In the genomic region with DNA sequence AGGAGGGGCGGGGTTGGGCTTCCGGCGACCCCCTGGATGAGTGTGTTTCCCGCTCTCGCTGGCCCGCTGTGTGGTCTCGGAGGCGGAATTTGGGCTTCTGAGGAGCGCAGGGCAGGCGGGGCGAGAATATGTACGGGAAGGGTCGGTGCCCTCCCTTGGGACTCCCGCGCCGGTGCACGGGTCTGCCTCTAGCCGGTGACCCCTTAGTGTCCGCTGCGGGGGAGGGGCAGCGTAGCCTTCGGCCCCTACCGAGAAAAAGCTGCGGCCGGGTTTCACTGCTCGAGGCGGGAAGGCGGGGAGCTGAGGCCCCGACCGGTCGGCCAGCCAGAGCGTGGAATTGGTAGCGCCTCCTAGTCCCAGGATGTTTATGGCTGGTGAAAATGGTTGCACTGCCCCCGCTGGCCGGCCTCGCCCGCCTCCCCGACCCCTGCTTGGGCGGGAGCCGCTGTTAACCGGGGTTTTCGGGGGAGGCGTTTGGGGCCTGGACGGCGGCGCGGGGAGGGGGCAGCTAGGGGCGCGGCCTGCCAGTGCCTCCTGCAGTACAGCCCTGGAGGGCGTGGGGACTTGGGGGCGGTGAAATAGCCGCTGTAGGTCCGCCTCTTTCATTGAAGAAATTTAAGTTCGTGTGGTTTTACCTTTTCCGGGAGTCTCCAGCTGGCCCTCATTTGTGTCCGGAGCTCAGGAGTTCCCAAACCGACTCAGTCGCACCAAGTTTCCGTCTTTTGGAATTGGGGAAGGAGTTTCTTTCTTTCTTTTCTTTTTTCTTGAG, we compare ENCODE assay signal across 8 cellular contexts. TPM values are rescaled to one million over a fixed set of nuclear protein-coding genes. Genes with fewer than 3 reads are reported as not detected.
DNase-seq lines count a peak whose midpoint lies in the region; TF ChIP-seq lines count a peak whose summit lies in the region.

Gene UGP2 (plus strand): TSS at position 643 of the 769 bp plus-strand sequence. CDS start 290 bp downstream, outside the sequence.

- H2AFZ ChIP-seq in neural progenitor cell (replicated peaks) = peak within 1 kb of the TSS; percentile 57

- peak within 1 kb of the TSS; percentile 96 for H3K4me3 Mint-ChIP-seq in neural progenitor cell

- peaks cover 35% of the 10 kb centered on the region for H3F3A ChIP-seq in neural progenitor cell (ENCODE audit: low read depth)

- H3K4me2 ChIP-seq in neural progenitor cell = peak within 1 kb of the TSS; percentile 94

- peaks cover 4% of the 10 kb centered on the region for H3K27me3 Mint-ChIP-seq in neural progenitor cell (ENCODE audit: insufficient read depth, low read depth)

- TF ChIP-seq CTCF in neural progenitor cell (IDR thresholded peaks at IDR 0.05) = peak; percentile 42

- H3K27ac Mint-ChIP-seq in neural progenitor cell = peak within 1 kb of the TSS; percentile 96

- H3K9ac ChIP-seq in neural progenitor cell (peak within 1 kb of the TSS; percentile 55), subcutaneous abdominal adipose tissue (ENCODE audit: low read length in 5 of 5) (peak within 1 kb of the TSS; percentile 91 to 100 (median 98))

- peaks cover 26% of the 10 kb centered on the region for H3K4me1 Mint-ChIP-seq in neural progenitor cell

- peaks cover 1% of the 10 kb centered on the region for H3K9me3 Mint-ChIP-seq in neural progenitor cell

- H3K36me3 Mint-ChIP-seq in neural progenitor cell = peaks cover 5% of the 10 kb centered on the region

- H3K9me3 ChIP-seq in neural progenitor cell (ENCODE audit: low read depth) (no peaks in the 10 kb centered on the region), subcutaneous abdominal adipose tissue (ENCODE audit: control insufficient read depth in 5 of 5, low read length in 5 of 5) (no peaks in the 10 kb centered on the region)

- no peaks in the 10 kb centered on the region for H4K20me1 ChIP-seq in neural progenitor cell (ENCODE audit: low read depth)

- H3K4me1 ChIP-seq in neural progenitor cell (peaks cover 34% of the 10 kb centered on the region), subcutaneous abdominal adipose tissue (ENCODE audit: control insufficient read depth in 5 of 5, insufficient read depth in 5 of 5, low read length in 5 of 5) (peaks cover 0 to 46% (median 39%) of the 10 kb centered on the region in 5 donors)

- no peaks in the 10 kb centered on the region for H3K36me3 ChIP-seq in neural progenitor cell
- no peaks in the 10 kb centered on the region for H3K36me3 ChIP-seq in subcutaneous abdominal adipose tissue (ENCODE audit: control insufficient read depth in 5 of 5, insufficient read depth in 5 of 5, low read length in 5 of 5)

- H3K79me2 ChIP-seq in neural progenitor cell (ENCODE audit: low read depth) = peaks cover 53% of the 10 kb centered on the region

- H3K4me3 ChIP-seq in neural progenitor cell (peak within 1 kb of the TSS; percentile 76), subcutaneous abdominal adipose tissue (ENCODE audit: low read depth in 1 of 5, low read length in 5 of 5) (peak within 1 kb of the TSS; percentile 73 to 99 (median 96))

- peak within 1 kb of the TSS; percentile 98 for H3K27ac ChIP-seq in neural progenitor cell
- H3K27ac ChIP-seq in subcutaneous abdominal adipose tissue (ENCODE audit: low read depth, low read length) = peak within 1 kb of the TSS; percentile 94

- no peaks in the 10 kb centered on the region for H3K27me3 ChIP-seq in neural progenitor cell
- no peaks in the 10 kb centered on the region for H3K27me3 ChIP-seq in subcutaneous abdominal adipose tissue (ENCODE audit: control insufficient read depth in 5 of 5, insufficient read depth in 4 of 5, low read length in 5 of 5)

- peak; percentile 96 for DNase-seq in EH (ENCODE audit: low read depth)
- DNase-seq in H4 (ENCODE audit: low spot score) = peak; percentile 92
- DNase-seq in LoVo (ENCODE audit: low spot score) = peak; percentile 83
- peak; percentile 68 to 86 for DNase-seq in SHP77 (lab: John Stamatoyannopoulos, UW)
- DNase-seq in activated effector memory CD4-positive, alpha-beta T cell treated with Interleukin-2 at 50 U/mL for 16 hours = peak; percentile 81
- DNase-seq in fibroblast of the conjunctiva (ENCODE audit: low read depth) = peak; percentile 97
- DNase-seq in neural progenitor cell (ENCODE audit: low spot score) = peak; percentile 94

RNA-seq across cellular contexts. Expression of gene UGP2, which starts in this region (rescaled TPM):
- 69.6 and 79.8 TPM in 2 replicates for total RNA-seq in H4 (2014; rRNA removed; shearing (Covaris generic))
- total RNA-seq in neural progenitor cell (ENCODE audit: low replicate concordance) = 78.6 and 126 TPM in 2 replicates

Comparison
In these comparisons a context has a peak if more than half of its experiments do, and no peak if none do; other contexts are left out.
1. Peak in every context shown above with its lines: DNase-seq, H3K4me3 ChIP-seq and H3K27ac ChIP-seq.